7 cellular contexts compared by ENCODE assay signal in genomic region chr2:136135924-136136906, GRCh38.
DNase-seq lines count a peak whose midpoint lies in the region; ATAC-seq, FAIRE-seq and TF ChIP-seq lines count a peak whose summit lies in the region.

No MANE protein-coding gene starts in this region.

- ATAC-seq in GM19043 (IDR thresholded peaks at IDR 0.05; ENCODE audit: low read depth, unreplicated experiment): peak; percentile 33
- peak; percentile 25 for ATAC-seq in HG03060 (IDR thresholded peaks at IDR 0.05; ENCODE audit: low read depth, unreplicated experiment)

- H3K27ac ChIP-seq in neutrophil: peak overlapping the region; percentile 79

- H3K27me3 ChIP-seq in neutrophil: no peaks in the 10 kb centered on the region

- DNase-seq in NOMO-1 treated with dmso at 0.1 percent for 144 hours (lab: John Stamatoyannopoulos, UW; ENCODE audit: unreplicated experiment): peak; percentile 93
- peak; percentile 86 for DNase-seq in activated effector memory CD4-positive, alpha-beta T cell treated with anti-CD3 and anti-CD28 coated beads, Interleukin-2, amount 50 U/mL, for 16 hours
- DNase-seq in HuH-7 (ENCODE audit: low spot score): no peak
- DNase-seq in D721Med (ENCODE audit: insufficient read length, low spot score): no peak

- no peaks in the 10 kb centered on the region for H3K36me3 ChIP-seq in neutrophil

- H3K9me3 ChIP-seq in neutrophil: no peaks in the 10 kb centered on the region

- peak overlapping the region; percentile 10 to 33 for H3K4me3 ChIP-seq in neutrophil (ENCODE audit: low read depth in 1 of 2, low read length in 1 of 2)

- FAIRE-seq in D721Med (lab: Jason Lieb, UNC): no peak

- TF ChIP-seq CTCF in neutrophil (IDR thresholded peaks at IDR 0.05) (no peak), D721Med (IDR thresholded peaks at IDR 0.05; ENCODE audit: insufficient read depth, missing control alignments) (no peak)

- H3K4me1 ChIP-seq in neutrophil (ENCODE audit: control insufficient read depth in 1 of 2, insufficient read depth in 1 of 2, low read depth in 1 of 2, low read length in 1 of 2): peaks cover 44 to 66% of the 10 kb centered on the region in 2 experiments

Comparison
In these comparisons a context has a peak if more than half of its experiments do, and no peak if none do; other contexts are left out.
1. DNase-seq: peak in NOMO-1 treated with dmso at 0.1 percent for 144 hours (single experiment) and activated effector memory CD4-positive, alpha-beta T cell treated with anti-CD3 and anti-CD28 coated beads, Interleukin-2, amount 50 U/mL, for 16 hours (single experiment); none in HuH-7 (single experiment) and D721Med (single experiment).